ENCODE assay signal across 14 cellular contexts in the genomic region with DNA sequence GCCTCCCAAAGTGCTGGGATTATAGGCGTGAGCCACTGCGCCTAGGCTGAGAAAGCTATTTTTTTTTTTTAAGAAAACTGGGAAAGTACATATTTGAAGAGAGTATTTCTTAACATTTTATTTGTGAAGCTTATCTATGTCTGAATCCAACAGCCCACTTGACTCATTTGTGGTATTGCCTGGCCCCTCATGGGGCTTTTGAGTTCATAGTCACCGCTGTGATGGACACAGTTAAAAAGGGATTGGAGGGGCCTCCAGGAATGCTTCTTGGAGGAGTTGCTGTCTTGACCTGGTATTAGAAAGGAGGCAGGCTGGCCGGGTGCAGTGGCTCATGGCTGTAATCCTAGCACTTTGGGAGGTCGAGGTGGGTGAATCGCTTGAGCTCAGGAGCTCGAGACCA. TPM values are rescaled to one million over a fixed set of nuclear protein-coding genes. Genes with fewer than 3 reads are reported as not detected.
DNase-seq lines count a peak whose midpoint lies in the region; ATAC-seq and TF ChIP-seq lines count a peak whose summit lies in the region.
"Had no signal": no experiment of that assay in that cellular context is flagged by ENCODE, and none has a peak within 500 bp of the region (broad histone marks: within the 10 kb centered on the region; RNA-seq: fewer than 3 reads in every experiment).

No MANE protein-coding gene starts in this region.

- H3K79me1 ChIP-seq in neuronal stem cell (ENCODE audit: low read depth, low read length) = peaks cover 3% of the 10 kb centered on the region

- H3K4me1 ChIP-seq in left lung = peaks cover 0 to 11% of the 10 kb centered on the region in 2 donors
- H3K4me1 ChIP-seq in neuronal stem cell (ENCODE audit: control insufficient read depth in 2 of 2, insufficient read depth in 1 of 2, low read depth in 1 of 2, low read length in 2 of 2) = no peaks in the 10 kb centered on the region
- H3K4me1 ChIP-seq: HAP-1 had no signal

- no peak overlapping the region for H3K27ac ChIP-seq in left lung
- H3K27ac ChIP-seq in neuronal stem cell (replicated peaks; ENCODE audit: low read length) = no peak overlapping the region
- H3K27ac ChIP-seq: SJSA1 had no signal

- H3K18ac ChIP-seq in neuronal stem cell (ENCODE audit: low read length) = no peak overlapping the region

- whole genome bisulfite sequencing in neuronal stem cell (ENCODE audit: extremely low coverage in 2 of 2, insufficient read length in 2 of 2, insufficient replicate concordance in 1 of 2), 2 donors = no CpG with 5 or more reads among the region's 7 CpGs

- H3K23ac ChIP-seq in neuronal stem cell (ENCODE audit: low read depth, low read length, poor library complexity) = no peak overlapping the region

- H4K8ac ChIP-seq in neuronal stem cell (ENCODE audit: low read depth, low read length) = no peak overlapping the region

- intact Hi-C loops in left lung (cut with DNase I) = no loop called here

- H2AFZ ChIP-seq in neuronal stem cell (ENCODE audit: low read length) = no peak overlapping the region

- H4K91ac ChIP-seq in neuronal stem cell (ENCODE audit: low read depth, low read length, poor library complexity) = no peak overlapping the region

- H3K4me3 ChIP-seq in astrocyte of the spinal cord (ENCODE audit: low read depth, low read length) (no peak overlapping the region), left lung (no peak overlapping the region), neuronal stem cell (ENCODE audit: low read length in 2 of 2) (no peak overlapping the region)
- H3K4me3 ChIP-seq: HAP-1, SJSA1 had no signal

- H3K36me3 ChIP-seq in left lung (peaks cover 0 to 21% of the 10 kb centered on the region in 2 donors), neuronal stem cell (replicated peaks in 1 of 2; ENCODE audit: control insufficient read depth in 2 of 2, insufficient read depth in 2 of 2, low read length in 2 of 2) (peaks cover 44 to 80% of the 10 kb centered on the region in 2 donors)
- H3K36me3 ChIP-seq: SJSA1 had no signal

- ATAC-seq in left lung (peak; percentile 48), HG03342 (IDR thresholded peaks at IDR 0.05; ENCODE audit: unreplicated experiment) (no peak)
- ATAC-seq in activated CD4-positive, CD25-positive, alpha-beta regulatory T cell treated with anti-CD3 and anti-CD28 coated beads, Interleukin-2, amount 50 U/mL, for 24 hours = no peak

- H2AK5ac ChIP-seq in neuronal stem cell (ENCODE audit: low read depth, low read length) = no peak overlapping the region

- no peak overlapping the region for H2BK120ac ChIP-seq in neuronal stem cell (ENCODE audit: low read depth, low read length)

- in situ Hi-C loops in astrocyte of the spinal cord (cut with HindIII; ENCODE audit: low sequenced_read_pairs) = no loop called here

- no peak overlapping the region for H3K14ac ChIP-seq in neuronal stem cell (ENCODE audit: low read length)

- H3K27me3 ChIP-seq in left lung (no peaks in the 10 kb centered on the region), neuronal stem cell (ENCODE audit: control insufficient read depth in 3 of 3, insufficient read depth in 3 of 3, low read depth in 1 of 3, low read length in 3 of 3) (no peaks in the 10 kb centered on the region)
- H3K27me3 ChIP-seq: SJSA1 had no signal

- no peak overlapping the region for H3K9ac ChIP-seq in neuronal stem cell (ENCODE audit: low read depth, low read length, poor library complexity)

- H3K9me3 ChIP-seq in left lung = no peaks in the 10 kb centered on the region
- peaks cover 0 to 11% of the 10 kb centered on the region in 2 donors for H3K9me3 ChIP-seq in neuronal stem cell (replicated peaks in 1 of 2; ENCODE audit: control insufficient read depth in 2 of 2, insufficient read depth in 1 of 2, low read depth in 1 of 2, low read length in 2 of 2)
- H3K9me3 ChIP-seq: HAP-1, SJSA1 had no signal

- no peak overlapping the region for H2BK12ac ChIP-seq in neuronal stem cell (ENCODE audit: low read length)

- H2BK15ac ChIP-seq in neuronal stem cell (ENCODE audit: low read length) = no peak overlapping the region

- H2BK5ac ChIP-seq in neuronal stem cell (ENCODE audit: low read length) = no peak overlapping the region

- DNase-seq in EH (ENCODE audit: low read depth) (peak; percentile 54), RPMI7951 (ENCODE audit: low read depth) (peak; percentile 12), astrocyte of the spinal cord (ENCODE audit: low read depth, low spot score) (peak; percentile 53), left lung (no peak), neuronal stem cell (ENCODE audit: low spot score) (no peak), activated T-cell treated with anti-CD3 and anti-CD28 coated beads for 4 hours (no peak)
- DNase-seq: C1 segment of cervical spinal cord, NCI-H1436 treated with DMSO at 0.1 percent for 48 hours, NCI-H2029 treated with DMSO at 0.1 percent for 48 hours, NCI-H774 had no signal

- H3K4me2 ChIP-seq in neuronal stem cell (ENCODE audit: insufficient read depth, low read length, poor library complexity, severe bottlenecking) = no peak overlapping the region

- no peak for TF ChIP-seq CTCF in astrocyte of the spinal cord (IDR thresholded peaks at IDR 0.05; ENCODE audit: low read depth, low read length)
- no peak for TF ChIP-seq CTCF in left lung (IDR thresholded peaks at IDR 0.05)

- no peak overlapping the region for H3K4ac ChIP-seq in neuronal stem cell (ENCODE audit: low read length)

RNA-seq across cellular contexts. Expression of a gene that starts 26.5 kb away (rescaled TPM):
- total RNA-seq in RPMI7951 (2014; rRNA removed; shearing (Covaris generic)) = 0.72 and 1.1 TPM in 2 replicates
- total RNA-seq in left lung = 10 to 100 TPM in 1 of 2 donors, 1 to 10 TPM in 1; 7.0 to 11.1 TPM
- polyA plus RNA-seq in neuronal stem cell (2013, experiment 1 of 2) = 31.6 TPM
- 32.9 TPM for polyA plus RNA-seq in neuronal stem cell (2013, experiment 2 of 2)

RNA-seq across cellular contexts. Expression of a gene that starts 30.4 kb away (rescaled TPM):
- 2.6 and 3.8 TPM in 2 replicates for total RNA-seq in RPMI7951 (2014; rRNA removed; shearing (Covaris generic))
- 10 to 100 TPM; 48.1 to 62.6 TPM for total RNA-seq in left lung
- polyA plus RNA-seq in neuronal stem cell (2013, experiment 1 of 2) = 18.3 TPM
- 18.1 TPM for polyA plus RNA-seq in neuronal stem cell (2013, experiment 2 of 2)

Comparison
In these comparisons a context has a peak if more than half of its experiments do, and no peak if none do; other contexts are left out.
1. DNase-seq: peak in EH (single experiment), RPMI7951 (single experiment) and astrocyte of the spinal cord (single experiment); none in left lung (0 of 2), neuronal stem cell (single experiment) and activated T-cell treated with anti-CD3 and anti-CD28 coated beads for 4 hours (single experiment).
2. RNA of a gene that starts 30.4 kb away (total RNA-seq): 48.1 to 62.6 TPM in left lung; 2.6 to 3.8 TPM in RPMI7951; every median in the first group is over 10 times any median in the second.